Comparison of ENCODE assay signal across 22 cellular contexts in the genomic region with DNA sequence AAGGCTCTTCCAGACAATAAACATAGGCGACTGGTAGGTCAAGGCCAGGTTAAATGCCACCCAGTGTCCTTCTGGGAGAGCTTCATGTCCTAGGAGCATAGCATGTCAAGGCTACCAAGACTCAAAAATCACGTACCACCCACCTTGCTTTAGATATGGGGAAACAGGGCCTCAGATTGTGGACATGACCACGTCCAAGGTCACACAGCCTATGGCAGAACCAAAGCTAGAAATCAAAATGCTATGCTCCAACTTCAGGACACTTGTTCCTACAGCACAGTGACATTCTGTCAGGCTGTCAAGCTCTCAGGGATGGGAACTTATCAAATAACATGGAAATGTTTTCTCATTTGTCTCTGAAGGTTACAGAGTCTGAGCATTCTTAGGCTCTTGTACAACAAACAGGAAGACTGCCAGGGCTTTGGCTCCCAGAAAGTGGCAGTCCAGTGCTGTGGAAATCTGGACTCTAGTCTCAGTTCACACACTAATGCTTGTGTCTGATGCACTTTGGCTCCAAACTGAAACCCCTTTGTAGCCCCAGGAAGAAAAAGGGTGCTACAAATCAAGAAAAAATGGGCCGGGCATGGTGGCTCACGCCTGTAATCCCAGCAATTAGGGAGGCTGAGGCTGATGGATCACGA.
DNase-seq lines count a peak whose midpoint lies in the region; ATAC-seq and TF ChIP-seq lines count a peak whose summit lies in the region.
"Had no signal": no experiment of that assay in that cellular context is flagged by ENCODE, and none has a peak within 500 bp of the region (broad histone marks: within the 10 kb centered on the region; RNA-seq: fewer than 3 reads in every experiment).

No MANE protein-coding gene starts in this region.

- H3K27me3 ChIP-seq in CD4-positive, alpha-beta T cell (ENCODE audit: control insufficient read depth, insufficient read depth, low read length) = no peaks in the 10 kb centered on the region
- H3K27me3 ChIP-seq: brain microvascular endothelial cell, uterus had no signal

- ATAC-seq in CD4-positive, alpha-beta T cell (ENCODE audit: poor library complexity) = no peak
- peak; percentile 45 to 71 for ATAC-seq in left cardiac atrium
- ATAC-seq in GM19035 (IDR thresholded peaks at IDR 0.05; ENCODE audit: unreplicated experiment) = no peak
- ATAC-seq: activated naive CD8-positive, alpha-beta T cell treated with anti-CD3 and anti-CD28 coated beads, Interleukin-2, amount 50 U/mL, for 24 hours; T-helper 17 cell had no signal

- no TSS peak for BruUV-seq in OCI-LY7 (replicated peaks; lab: Mats Ljungman, UMichigan)

- peaks cover 99% of the 10 kb centered on the region for H3K4me1 ChIP-seq in OCI-LY7 (ENCODE audit: insufficient read depth, low read length, poor library complexity, severe bottlenecking)
- H3K4me1 ChIP-seq: uterus had no signal

- no peak overlapping the region for H3K4me3 ChIP-seq in OCI-LY7 (ENCODE audit: low read depth, low read length, poor library complexity, severe bottlenecking)
- H3K4me3 ChIP-seq: SK-N-MC, uterus had no signal

- DNase-seq in CD4-positive, alpha-beta T cell = no peak
- no peak for DNase-seq in OCI-LY7 (ENCODE audit: low spot score)
- peak; percentile 33 for DNase-seq in left cardiac atrium
- peak; percentile 17 for DNase-seq in pons (ENCODE audit: low spot score)
- no peak for DNase-seq in dermis blood vessel endothelial cell
- DNase-seq in A172 (ENCODE audit: low spot score) = no peak
- no peak for DNase-seq in NCI-H1048 (lab: John Stamatoyannopoulos, UW)
- DNase-seq: activated effector memory CD4-positive, alpha-beta T cell treated with anti-CD3 and anti-CD28 coated beads, Interleukin-2, amount 50 U/mL, for 16 hours; activated naive CD8-positive, alpha-beta T cell treated with anti-CD3 and anti-CD28 coated beads, Interleukin-2, amount 50 U/mL, for 24 hours; brain microvascular endothelial cell; effector CD8-positive, alpha-beta T cell; erythroblast; GOT3; KG1; NCI-H1694 treated with DMSO at 0.1 percent for 48 hours; NCI-H524 treated with DMSO at 0.1 percent for 48 hours; NK-92 treated with Interleukin-12 subunit alpha and Interleukin-12 subunit beta, amount 100 ng/mL, for 24 hours; T-helper 17 cell; uterus had no signal

- no peaks in the 10 kb centered on the region for H3K9me2 ChIP-seq in OCI-LY7 (ENCODE audit: insufficient read depth, low read length)

- no peaks in the 10 kb centered on the region for H4K20me1 ChIP-seq in OCI-LY7 (ENCODE audit: insufficient read depth, low read length)

- peak overlapping the region; percentile 3; the same call in 1 of the 2 replicates for H2AFZ ChIP-seq in OCI-LY7 (ENCODE audit: low read length)

- no peaks in the 10 kb centered on the region for H3K36me3 Mint-ChIP-seq in CD4-positive, alpha-beta T cell (ENCODE audit: low read depth)
- H3K36me3 Mint-ChIP-seq: memory B cell had no signal

- POLR2A ChIA-PET in CD4-positive, alpha-beta T cell (lab: Charles Lee) = no interaction called here
- POLR2A ChIA-PET in OCI-LY7 (lab: Charles Lee) = interaction anchor here (0.6 to 10.2 kb wide), 28 partner anchors 8 to 817 kb away, joined by 3 to 241 read pairs (median 4); partner anchors contain the start of gene BCL6

- H3K27ac ChIP-seq in CD4-positive, alpha-beta T cell (ENCODE audit: low read depth, low read length) = no peak overlapping the region
- peak overlapping the region; percentile 99 for H3K27ac ChIP-seq in OCI-LY7 (ENCODE audit: low read depth, low read length, poor library complexity, severe bottlenecking)
- H3K27ac ChIP-seq: brain microvascular endothelial cell, SK-N-MC, uterus had no signal

- CTCF ChIA-PET in CD4-positive, alpha-beta T cell (lab: Charles Lee) = interaction anchor here (0.7 to 0.8 kb wide), 2 partner anchors 136 to 243 kb away, joined by 3 read pairs; no protein-coding TSS in a partner anchor
- CTCF ChIA-PET in OCI-LY7 (lab: Charles Lee; ENCODE audit: unreplicated experiment) = interaction anchor here (0.8 to 1.9 kb wide), 6 partner anchors 16 to 243 kb away, joined by 3 to 5 read pairs (median 4); partner anchors contain the start of gene LPP

- H3K27ac Mint-ChIP-seq in CD4-positive, alpha-beta T cell = peak overlapping the region; percentile 35
- H3K27ac Mint-ChIP-seq: activated naive CD8-positive, alpha-beta T cell treated with anti-CD3 and anti-CD28 coated beads, Interleukin-2, amount 50 U/mL, for 24 hours; memory B cell; T-helper 17 cell had no signal

- H3K9me3 Mint-ChIP-seq in CD4-positive, alpha-beta T cell = peaks cover 3% of the 10 kb centered on the region
- H3K9me3 Mint-ChIP-seq: activated naive CD8-positive, alpha-beta T cell treated with anti-CD3 and anti-CD28 coated beads, Interleukin-2, amount 50 U/mL, for 24 hours had no signal

- H3K36me3 ChIP-seq in OCI-LY7 (ENCODE audit: insufficient read depth, low read length) = no peaks in the 10 kb centered on the region
- H3K36me3 ChIP-seq: brain microvascular endothelial cell, uterus had no signal

- no peaks in the 10 kb centered on the region for H3K27me3 Mint-ChIP-seq in CD4-positive, alpha-beta T cell
- H3K27me3 Mint-ChIP-seq: activated naive CD8-positive, alpha-beta T cell treated with anti-CD3 and anti-CD28 coated beads, Interleukin-2, amount 50 U/mL, for 24 hours; T-helper 17 cell had no signal

- TF ChIP-seq CTCF in CD4-positive, alpha-beta T cell (IDR thresholded peaks at IDR 0.05) = no peak
- no peak for TF ChIP-seq CTCF in OCI-LY7 (conservative IDR thresholded peaks at IDR 0.05; ENCODE audit: low read length)

- H3K4me3 Mint-ChIP-seq in CD4-positive, alpha-beta T cell = no peak overlapping the region
- H3K4me3 Mint-ChIP-seq: activated naive CD8-positive, alpha-beta T cell treated with anti-CD3 and anti-CD28 coated beads, Interleukin-2, amount 50 U/mL, for 24 hours; memory B cell; T-helper 17 cell had no signal

- H3K79me2 ChIP-seq in OCI-LY7 (ENCODE audit: insufficient read depth, low read depth, low read length) = no peaks in the 10 kb centered on the region

- no peaks in the 10 kb centered on the region for H3K9me3 ChIP-seq in CD4-positive, alpha-beta T cell (ENCODE audit: control insufficient read depth, low read length)
- H3K9me3 ChIP-seq in OCI-LY7 (ENCODE audit: low read length) = no peaks in the 10 kb centered on the region
- H3K9me3 ChIP-seq: uterus had no signal

- peaks cover 52% of the 10 kb centered on the region for H3K4me1 Mint-ChIP-seq in CD4-positive, alpha-beta T cell (ENCODE audit: low read depth)

- intact Hi-C loops in CD4-positive, alpha-beta T cell (cut with DNase I, micrococcal nuclease) = no loop called here
- intact Hi-C loops in OCI-LY7 (cut with micrococcal nuclease; ENCODE audit: unreplicated experiment) (no loop called here), left cardiac atrium (cut with DNase I) (no loop called here)

- peak overlapping the region; percentile 84 for H3K4me2 ChIP-seq in OCI-LY7 (ENCODE audit: low read length)

Comparison
In these comparisons a context has a peak if more than half of its experiments do, and no peak if none do; other contexts are left out.
1. ATAC-seq: peak in left cardiac atrium (2 of 2); none in CD4-positive, alpha-beta T cell (single experiment) and GM19035 (single experiment).
2. DNase-seq: peak in left cardiac atrium (single experiment) and pons (single experiment); none in CD4-positive, alpha-beta T cell (0 of 10), OCI-LY7 (single experiment), dermis blood vessel endothelial cell (single experiment), A172 (single experiment) and NCI-H1048 (single experiment).